24 cellular contexts compared by ENCODE assay signal in genomic region chr12:85441025-85441424, GRCh38.
"Had no signal": no experiment of that assay in that cellular context is flagged by ENCODE, and none has a peak within 500 bp of the region (broad histone marks: within the 10 kb centered on the region; RNA-seq: fewer than 3 reads in every experiment).

No MANE protein-coding gene starts in this region.

- DNase-seq: activated CD4-positive, alpha-beta memory T cell treated with anti-CD3 and anti-CD28 coated beads for 36 hours; activated CD4-positive, alpha-beta T cell treated with anti-CD3 and anti-CD28 coated beads for 36 hours; activated CD4-positive, alpha-beta T cell treated with anti-CD3 and anti-CD28 coated beads, Interleukin-2, amount 10 ng/mL, durations not matched to agents 24 days and 14 days; activated CD4-positive, CD25-positive, alpha-beta regulatory T cell; activated CD4-positive, CD25-positive, alpha-beta regulatory T cell treated with anti-CD3 and anti-CD28 coated beads, Interleukin-2, amount 50 U/mL, for 72 hours; activated CD8-positive, alpha-beta memory T cell treated with anti-CD3 and anti-CD28 coated beads, Interleukin-2, amount 10 ng/mL, durations not matched to agents 7 days and 5 days; activated CD8-positive, alpha-beta memory T cell treated with anti-CD3 and anti-CD28 coated beads, Interleukin-2, amount 50 U/mL, for 4 hours; activated CD8-positive, alpha-beta T cell treated with anti-CD3 and anti-CD28 coated beads, Interleukin-2, amount 10 ng/mL, durations not matched to agents 7 days and 5 days; activated effector memory CD4-positive, alpha-beta T cell treated with anti-CD3 and anti-CD28 coated beads, Interleukin-2, amount 50 U/mL, for 16 hours; activated naive CD4-positive, alpha-beta T cell treated with anti-CD3 and anti-CD28 coated beads for 36 hours; activated naive CD8-positive, alpha-beta T cell treated with anti-CD3 and anti-CD28 coated beads for 36 hours; activated naive CD8-positive, alpha-beta T cell treated with anti-CD3 and anti-CD28 coated beads, Interleukin-2, amount 50 U/mL, for 24 hours; activated T-cell treated with anti-CD3 and anti-CD28 coated beads, Interleukin-2, amount 50 U/mL, for 1 hour; activated T-cell treated with anti-CD3 and anti-CD28 coated beads, Interleukin-2, amount 50 U/mL, for 48 hours; adrenal gland; amygdala; aorta; body of pancreas; caudate nucleus; effector CD8-positive, alpha-beta T cell; T-helper 2 cell had no signal

- H3K4me1 ChIP-seq: adrenal gland had no signal

- H3K4me1 Mint-ChIP-seq: activated CD4-positive, alpha-beta T cell treated with anti-CD3 and anti-CD28 coated beads for 36 hours; activated CD4-positive, alpha-beta T cell treated with anti-CD3 and anti-CD28 coated beads, Interleukin-2, amount 10 ng/mL, durations not matched to agents 24 days and 14 days; activated CD8-positive, alpha-beta memory T cell treated with anti-CD3 and anti-CD28 coated beads, Interleukin-2, amount 10 ng/mL, durations not matched to agents 7 days and 5 days; activated naive CD4-positive, alpha-beta T cell treated with anti-CD3 and anti-CD28 coated beads, Interleukin-2, amount 50 U/mL, for 24 hours; activated naive CD8-positive, alpha-beta T cell treated with anti-CD3 and anti-CD28 coated beads for 36 hours; activated naive CD8-positive, alpha-beta T cell treated with anti-CD3 and anti-CD28 coated beads, Interleukin-2, amount 50 U/mL, for 24 hours had no signal

- H3K9me3 ChIP-seq: adrenal gland, body of pancreas had no signal

- H3K36me3 Mint-ChIP-seq: activated CD4-positive, alpha-beta memory T cell treated with anti-CD3 and anti-CD28 coated beads for 36 hours; activated CD8-positive, alpha-beta memory T cell treated with anti-CD3 and anti-CD28 coated beads, Interleukin-2, amount 10 ng/mL, durations not matched to agents 7 days and 5 days; activated naive CD4-positive, alpha-beta T cell treated with anti-CD3 and anti-CD28 coated beads, Interleukin-2, amount 50 U/mL, for 24 hours; activated naive CD8-positive, alpha-beta T cell treated with anti-CD3 and anti-CD28 coated beads for 36 hours had no signal

- H3K4me3 Mint-ChIP-seq: activated CD4-positive, alpha-beta memory T cell treated with anti-CD3 and anti-CD28 coated beads for 36 hours; activated CD4-positive, alpha-beta T cell treated with anti-CD3 and anti-CD28 coated beads for 36 hours; activated CD4-positive, alpha-beta T cell treated with anti-CD3 and anti-CD28 coated beads, Interleukin-2, amount 10 ng/mL, durations not matched to agents 24 days and 14 days; activated CD8-positive, alpha-beta memory T cell treated with anti-CD3 and anti-CD28 coated beads, Interleukin-2, amount 10 ng/mL, durations not matched to agents 7 days and 5 days; activated CD8-positive, alpha-beta T cell treated with anti-CD3 and anti-CD28 coated beads, Interleukin-2, amount 10 ng/mL, durations not matched to agents 7 days and 5 days; activated naive CD4-positive, alpha-beta T cell treated with anti-CD3 and anti-CD28 coated beads for 36 hours; activated naive CD4-positive, alpha-beta T cell treated with anti-CD3 and anti-CD28 coated beads, Interleukin-2, amount 50 U/mL, for 24 hours; activated naive CD8-positive, alpha-beta T cell treated with anti-CD3 and anti-CD28 coated beads for 36 hours; activated naive CD8-positive, alpha-beta T cell treated with anti-CD3 and anti-CD28 coated beads, Interleukin-2, amount 50 U/mL, for 24 hours; activated T-helper 1 cell treated with anti-CD3 and anti-CD28 coated beads, Interleukin-12 subunit alpha, Interleukin-12 subunit beta, Interleukin-2, Interleukin-4 antibody, amounts not matched to agents 30 ng/mL and 10 ng/mL and 1 ng/mL, durations not matched to agents 14 hours and 24 hours and 36 hours had no signal

- H3K4me3 ChIP-seq: adrenal gland, body of pancreas had no signal

- H3K27ac Mint-ChIP-seq: activated CD4-positive, alpha-beta memory T cell treated with anti-CD3 and anti-CD28 coated beads for 36 hours; activated CD4-positive, alpha-beta T cell treated with anti-CD3 and anti-CD28 coated beads for 36 hours; activated CD4-positive, alpha-beta T cell treated with anti-CD3 and anti-CD28 coated beads, Interleukin-2, amount 10 ng/mL, durations not matched to agents 24 days and 14 days; activated CD8-positive, alpha-beta memory T cell treated with anti-CD3 and anti-CD28 coated beads, Interleukin-2, amount 10 ng/mL, durations not matched to agents 7 days and 5 days; activated CD8-positive, alpha-beta T cell treated with anti-CD3 and anti-CD28 coated beads, Interleukin-2, amount 10 ng/mL, durations not matched to agents 7 days and 5 days; activated naive CD4-positive, alpha-beta T cell treated with anti-CD3 and anti-CD28 coated beads for 36 hours; activated naive CD4-positive, alpha-beta T cell treated with anti-CD3 and anti-CD28 coated beads, Interleukin-2, amount 50 U/mL, for 24 hours; activated naive CD8-positive, alpha-beta T cell treated with anti-CD3 and anti-CD28 coated beads for 36 hours; activated naive CD8-positive, alpha-beta T cell treated with anti-CD3 and anti-CD28 coated beads, Interleukin-2, amount 50 U/mL, for 24 hours; activated T-helper 1 cell treated with anti-CD3 and anti-CD28 coated beads, Interleukin-12 subunit alpha, Interleukin-12 subunit beta, Interleukin-2, Interleukin-4 antibody, amounts not matched to agents 30 ng/mL and 10 ng/mL and 1 ng/mL, durations not matched to agents 14 hours and 24 hours and 36 hours; activated T-helper 2 cell treated with anti-CD3 and anti-CD28 coated beads, Interferon-gamma antibody, Interleukin-2, Interleukin-4, amounts not matched to agents 10 μg/mL and 5 μg/mL and 100 μg/mL, durations not matched to agents 14 hours and 24 hours and 36 hours had no signal

- H3K36me3 ChIP-seq: adrenal gland had no signal

- H3K27ac ChIP-seq: adrenal gland, body of pancreas had no signal

- H3K27me3 ChIP-seq: body of pancreas had no signal

- H3K27me3 Mint-ChIP-seq: activated CD4-positive, alpha-beta memory T cell treated with anti-CD3 and anti-CD28 coated beads for 36 hours; activated CD4-positive, alpha-beta T cell treated with anti-CD3 and anti-CD28 coated beads for 36 hours; activated CD4-positive, alpha-beta T cell treated with anti-CD3 and anti-CD28 coated beads, Interleukin-2, amount 10 ng/mL, durations not matched to agents 24 days and 14 days; activated CD8-positive, alpha-beta memory T cell treated with anti-CD3 and anti-CD28 coated beads, Interleukin-2, amount 10 ng/mL, durations not matched to agents 7 days and 5 days; activated naive CD4-positive, alpha-beta T cell treated with anti-CD3 and anti-CD28 coated beads, Interleukin-2, amount 50 U/mL, for 24 hours; activated naive CD8-positive, alpha-beta T cell treated with anti-CD3 and anti-CD28 coated beads for 36 hours; activated naive CD8-positive, alpha-beta T cell treated with anti-CD3 and anti-CD28 coated beads, Interleukin-2, amount 50 U/mL, for 24 hours had no signal

- H3K9me3 Mint-ChIP-seq: activated CD4-positive, alpha-beta T cell treated with anti-CD3 and anti-CD28 coated beads, Interleukin-2, amount 10 ng/mL, durations not matched to agents 24 days and 14 days; activated naive CD4-positive, alpha-beta T cell treated with anti-CD3 and anti-CD28 coated beads for 36 hours; activated naive CD4-positive, alpha-beta T cell treated with anti-CD3 and anti-CD28 coated beads, Interleukin-2, amount 50 U/mL, for 24 hours; activated naive CD8-positive, alpha-beta T cell treated with anti-CD3 and anti-CD28 coated beads for 36 hours; activated T-helper 1 cell treated with anti-CD3 and anti-CD28 coated beads, Interleukin-12 subunit alpha, Interleukin-12 subunit beta, Interleukin-2, Interleukin-4 antibody, amounts not matched to agents 30 ng/mL and 10 ng/mL and 1 ng/mL, durations not matched to agents 14 hours and 24 hours and 36 hours; activated T-helper 2 cell treated with anti-CD3 and anti-CD28 coated beads, Interferon-gamma antibody, Interleukin-2, Interleukin-4, amounts not matched to agents 10 μg/mL and 5 μg/mL and 100 μg/mL, durations not matched to agents 14 hours and 24 hours and 36 hours had no signal
